Comparison of ENCODE assay signal across 1 cellular context in genomic region chr9:698937-699336, GRCh38.
TF ChIP-seq lines count a peak whose summit lies in the region.

No MANE protein-coding gene starts in this region.

TF ChIP-seq in SK-N-SH, 30 proteins besides CTCF, POLR2A, EP300 and RAD21 (continued from another document):
- TF ChIP-seq SMC3 (IDR thresholded peaks at IDR 0.05; ENCODE audit: low read depth, low read length) = no peak
TF ChIP-seq in SK-N-SH: peak in this region for 0.
